14 cellular contexts compared by ENCODE assay signal in genomic region chr6:145865595-145865994, GRCh38. TPM values are rescaled to one million over a fixed set of nuclear protein-coding genes. Genes with fewer than 3 reads are reported as not detected.
DNase-seq lines count a peak whose midpoint lies in the region; ATAC-seq and TF ChIP-seq lines count a peak whose summit lies in the region.
"Had no signal": no experiment of that assay in that cellular context is flagged by ENCODE, and none has a peak within 500 bp of the region (broad histone marks: within the 10 kb centered on the region; RNA-seq: fewer than 3 reads in every experiment).

No MANE protein-coding gene starts in this region.

- intact Hi-C loops in body of pancreas (cut with DNase I) = no loop called here

- ATAC-seq in GM21723 (IDR thresholded peaks at IDR 0.05; ENCODE audit: unreplicated experiment) (peak; percentile 38), HG03469 (IDR thresholded peaks at IDR 0.05; ENCODE audit: unreplicated experiment) (peak; percentile 12), body of pancreas (no peak)
- no peak for ATAC-seq in natural killer cell treated with Interleukin-12 subunit alpha and Interleukin-12 subunit beta and Interleukin-15 and Interleukin-18, amount 100 ng/mL, for 72 hours
- ATAC-seq: HepG2 had no signal

- H3K4me1 Mint-ChIP-seq in T-helper 2 cell treated with Interferon-gamma antibody and Interleukin-4, amounts not matched to agents 5 μg/mL and 100 μg/mL, for 36 hours (ENCODE audit: low read depth) = peaks cover 25% of the 10 kb centered on the region
- peaks cover 26 to 39% of the 10 kb centered on the region in 2 donors for H3K4me1 Mint-ChIP-seq in natural killer cell treated with Interleukin-12 subunit alpha and Interleukin-12 subunit beta and Interleukin-15 and Interleukin-18, amount 100 ng/mL, for 72 hours (ENCODE audit: low read depth in 2 of 2)

- no peaks in the 10 kb centered on the region for H3K4me1 ChIP-seq in body of pancreas

- no peaks in the 10 kb centered on the region for H3K36me3 ChIP-seq in body of pancreas (replicated peaks in 1 of 2; ENCODE audit: insufficient read depth in 1 of 2, low read depth in 2 of 2)

- no peak for TF ChIP-seq CTCF in body of pancreas (IDR thresholded peaks at IDR 0.05)

- DNase-seq in T-helper 2 cell treated with Interferon-gamma antibody and Interleukin-4, amounts not matched to agents 5 μg/mL and 100 μg/mL, for 36 hours (ENCODE audit: low spot score) = no peak
- DNase-seq in T-helper 2 cell = no peak
- DNase-seq in natural killer cell treated with Interleukin-12 subunit alpha and Interleukin-12 subunit beta and Interleukin-15 and Interleukin-18, amount 100 ng/mL, for 72 hours (ENCODE audit: low spot score) = no peak
- no peak for DNase-seq in ACHN
- no peak for DNase-seq in body of pancreas
- no peak for DNase-seq in COLO668 (lab: John Stamatoyannopoulos, UW; ENCODE audit: unreplicated experiment)
- DNase-seq: GM23248; SK-N-SH; stimulated activated CD4-positive, alpha-beta T cell treated with anti-CD3 and anti-CD28 coated beads, Interleukin-1b, Interleukin-23, amount 100 ng/mL, for 48 hours had no signal

- H3K27ac ChIP-seq in body of pancreas = no peak overlapping the region
- H3K27ac ChIP-seq: 22Rv1, epithelial cell of prostate, GM23248 had no signal

- TF ChIP-seq POLR2A in body of pancreas (IDR thresholded peaks at IDR 0.05) = no peak

- no peak overlapping the region for H3K4me3 Mint-ChIP-seq in T-helper 2 cell treated with Interferon-gamma antibody and Interleukin-4, amounts not matched to agents 5 μg/mL and 100 μg/mL, for 36 hours
- H3K4me3 Mint-ChIP-seq in natural killer cell treated with Interleukin-12 subunit alpha and Interleukin-12 subunit beta and Interleukin-15 and Interleukin-18, amount 100 ng/mL, for 72 hours = peak overlapping the region; percentile 51

- H3K27ac Mint-ChIP-seq in T-helper 2 cell treated with Interferon-gamma antibody and Interleukin-4, amounts not matched to agents 5 μg/mL and 100 μg/mL, for 36 hours = peak overlapping the region; percentile 4
- H3K27ac Mint-ChIP-seq in natural killer cell treated with Interleukin-12 subunit alpha and Interleukin-12 subunit beta and Interleukin-15 and Interleukin-18, amount 100 ng/mL, for 72 hours = peak overlapping the region; percentile 67 to 80

- H3K4me3 ChIP-seq in body of pancreas = no peak overlapping the region
- H3K4me3 ChIP-seq: GM23248 had no signal

- H3K27me3 Mint-ChIP-seq in T-helper 2 cell treated with Interferon-gamma antibody and Interleukin-4, amounts not matched to agents 5 μg/mL and 100 μg/mL, for 36 hours (ENCODE audit: low read depth) = no peaks in the 10 kb centered on the region
- no peaks in the 10 kb centered on the region for H3K27me3 Mint-ChIP-seq in natural killer cell treated with Interleukin-12 subunit alpha and Interleukin-12 subunit beta and Interleukin-15 and Interleukin-18, amount 100 ng/mL, for 72 hours

- WGBS in body of pancreas, 2 donors = 94 to 100% methylated on average over 2 of the region's 2 CpGs

- H3K9me3 Mint-ChIP-seq in T-helper 2 cell treated with Interferon-gamma antibody and Interleukin-4, amounts not matched to agents 5 μg/mL and 100 μg/mL, for 36 hours = peaks cover 15% of the 10 kb centered on the region
- peaks cover 5% of the 10 kb centered on the region for H3K9me3 Mint-ChIP-seq in natural killer cell treated with Interleukin-12 subunit alpha and Interleukin-12 subunit beta and Interleukin-15 and Interleukin-18, amount 100 ng/mL, for 72 hours

- H3K27me3 ChIP-seq in body of pancreas = no peaks in the 10 kb centered on the region

- H3K9me3 ChIP-seq in body of pancreas = no peaks in the 10 kb centered on the region

- in situ Hi-C loops in ACHN (cut with HindIII; ENCODE audit: low pct_ligation_motif_present, low pct_unique_long_range_greater_than_20kb, low sequenced_read_pairs) = no loop called here

- H3K36me3 Mint-ChIP-seq in T-helper 2 cell treated with Interferon-gamma antibody and Interleukin-4, amounts not matched to agents 5 μg/mL and 100 μg/mL, for 36 hours (ENCODE audit: low read depth) = peaks cover 5% of the 10 kb centered on the region
- H3K36me3 Mint-ChIP-seq in natural killer cell treated with Interleukin-12 subunit alpha and Interleukin-12 subunit beta and Interleukin-15 and Interleukin-18, amount 100 ng/mL, for 72 hours = peaks cover 11% of the 10 kb centered on the region

RNA-seq across cellular contexts. Expression of gene FBXO30, which starts 51.0 kb away (rescaled TPM):
- 1 to 10 TPM; 6.9 to 7.8 TPM for total RNA-seq in natural killer cell treated with Interleukin-12 subunit alpha and Interleukin-12 subunit beta and Interleukin-15 and Interleukin-18, amount 100 ng/mL, for 72 hours
- total RNA-seq in body of pancreas = 1 to 10 TPM; 2.0 to 5.4 TPM

Comparison
In these comparisons a context has a peak if more than half of its experiments do, and no peak if none do; other contexts are left out.
1. ATAC-seq: peak in GM21723 (single experiment) and HG03469 (single experiment); none in natural killer cell treated with Interleukin-12 subunit alpha and Interleukin-12 subunit beta and Interleukin-15 and Interleukin-18, amount 100 ng/mL, for 72 hours (0 of 2) and body of pancreas (single experiment).